Comparison of ENCODE assay signal across 8 cellular contexts in genomic region chr11:110431212-110432073, GRCh38. TPM values are rescaled to one million over a fixed set of nuclear protein-coding genes. Genes with fewer than 3 reads are reported as not detected.
DNase-seq lines count a peak whose midpoint lies in the region; ATAC-seq and TF ChIP-seq lines count a peak whose summit lies in the region.

No MANE protein-coding gene starts in this region.

- TF ChIP-seq CTCF in GM12864 (IDR thresholded peaks at IDR 0.05; ENCODE audit: low read depth, low read length, missing control alignments) (no peak), LNCaP clone FGC (IDR thresholded peaks at IDR 0.05; ENCODE audit: control insufficient read depth, extremely low read depth, insufficient read depth) (no peak)

- DNase-seq in GM12864 (ENCODE audit: low read depth) (no peak), LNCaP clone FGC (ENCODE audit: low read depth) (no peak), astrocyte of the hippocampus (ENCODE audit: low read depth, low spot score) (peak; percentile 40), NCI-H2171 treated with DMSO at 0.1 percent for 48 hours (lab: John Stamatoyannopoulos, UW) (no peak), HK-2 (ENCODE audit: unreplicated experiment) (no peak)
- DNase-seq in activated CD4-positive, CD25-positive, alpha-beta regulatory T cell (lab: John Stamatoyannopoulos, UW): no peak

- no peak overlapping the region for H3K27ac ChIP-seq in mesodermal cell (ENCODE audit: low read depth, low read length, severe bottlenecking)

- no peak for ATAC-seq in HG03039 (IDR thresholded peaks at IDR 0.05; ENCODE audit: unreplicated experiment)

- WGBS in mesodermal cell (ENCODE audit: insufficient coverage in 2 of 2), 2 experiments: 60 to 67% methylated on average over 1 to 5 of the region's 10 CpGs

- H3K4me3 ChIP-seq in GM12864 (ENCODE audit: low read depth, low read length) (peak overlapping the region; percentile 99), LNCaP clone FGC (ENCODE audit: low read depth, low read length) (peak overlapping the region; percentile 85), mesodermal cell (ENCODE audit: extremely low read depth, insufficient read depth, low read length, poor library complexity, severe bottlenecking) (peak overlapping the region; percentile 56)

- peaks cover 20% of the 10 kb centered on the region for H3K4me1 ChIP-seq in mesodermal cell (ENCODE audit: control insufficient read depth, insufficient read depth, low read length, poor library complexity, severe bottlenecking)

- no peaks in the 10 kb centered on the region for H3K9me3 ChIP-seq in mesodermal cell (ENCODE audit: control insufficient read depth, low read length)

- H3K36me3 ChIP-seq in mesodermal cell (ENCODE audit: control insufficient read depth, insufficient read depth, low read length): no peaks in the 10 kb centered on the region

RNA-seq across cellular contexts. Expression of gene FDX1, which starts 1.7 kb away (rescaled TPM):
- polyA plus RNA-seq in mesodermal cell (2013, experiment 1 of 2): 12.3 TPM
- polyA plus RNA-seq in mesodermal cell (2013, experiment 2 of 2): 13.0 TPM
